ENCODE assay signal across 8 cellular contexts in the genomic region with DNA sequence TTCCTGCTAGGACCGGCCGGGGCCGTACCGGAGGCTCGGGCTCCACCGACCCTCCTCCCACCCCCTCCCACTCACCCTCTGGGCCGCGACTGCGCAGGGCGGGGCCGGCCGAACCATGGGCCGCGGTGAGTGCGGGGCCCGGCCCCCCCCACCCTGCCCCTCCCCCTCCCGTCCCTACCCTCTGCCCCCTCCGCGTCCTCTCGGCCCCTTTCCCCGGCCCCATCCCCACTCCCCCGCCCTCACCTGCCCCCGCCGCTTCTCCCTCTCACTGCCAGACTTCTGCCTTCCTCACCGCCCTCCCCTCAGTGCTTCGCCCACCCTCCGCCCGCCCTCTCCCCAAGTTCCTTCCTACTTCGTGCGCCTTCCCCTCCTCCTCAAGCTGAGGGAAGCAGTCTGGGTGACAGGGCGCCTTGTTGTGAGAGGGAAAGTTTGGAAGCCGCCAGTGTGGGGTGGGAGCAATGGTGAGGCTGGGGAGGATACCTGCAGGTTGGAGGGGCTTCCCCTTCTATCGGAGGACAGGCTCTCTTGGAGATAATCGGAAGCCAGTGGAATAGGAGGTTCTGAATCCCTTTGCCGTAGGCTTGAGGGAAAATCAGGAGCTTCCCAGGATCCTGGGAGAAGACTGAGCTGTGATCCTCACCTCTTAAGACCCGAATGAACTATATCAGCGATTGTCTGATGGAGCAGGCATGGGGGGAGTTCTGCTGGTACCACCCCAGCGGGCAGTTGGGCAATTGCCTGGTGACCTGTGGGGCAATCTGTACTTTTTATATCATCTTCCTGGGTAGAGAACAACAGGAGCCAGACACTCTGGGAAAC. TPM values are rescaled to one million over a fixed set of nuclear protein-coding genes. Genes with fewer than 3 reads are reported as not detected.
A peak's percentile ranks its signal among the peaks of the same experiment; 100 is the strongest.
DNase-seq lines count a peak whose midpoint lies in the region; ATAC-seq, FAIRE-seq and TF ChIP-seq lines count a peak whose summit lies in the region.

No MANE protein-coding gene starts in this region.

- peak overlapping the region; percentile 74 for H3K27ac ChIP-seq in neural cell (ENCODE audit: low read length)

- no peaks in the 10 kb centered on the region for H3K9me2 ChIP-seq in neural cell (ENCODE audit: insufficient read depth, low read length)

- DNase-seq in GM18507 (ENCODE audit: extremely low spot score, insufficient read length, low read depth) (no peak), NCI-H82 (lab: John Stamatoyannopoulos, UW) (peak; percentile 86), fibroblast of villous mesenchyme (ENCODE audit: low read depth) (peak; percentile 79), NCI-H1930 (lab: John Stamatoyannopoulos, UW) (no peak), mesenteric fat pad (ENCODE audit: low spot score) (no peak)

- H3K36me3 ChIP-seq in neural cell (ENCODE audit: insufficient read depth, low read length) = no peaks in the 10 kb centered on the region

- H3K4me3 ChIP-seq in fibroblast of villous mesenchyme (ENCODE audit: low read depth, low read length) (peak overlapping the region; percentile 87), neural cell (ENCODE audit: low read length) (peak overlapping the region; percentile 86)

- H3K9me3 Mint-ChIP-seq in activated T-helper 17 cell treated with anti-CD3 and anti-CD28 coated beads, Interleukin-2, amount 50 U/mL, for 72 hours = no peaks in the 10 kb centered on the region

- H4K20me1 ChIP-seq in neural cell (ENCODE audit: insufficient read depth) = no peaks in the 10 kb centered on the region

- H3K9me3 ChIP-seq in neural cell (ENCODE audit: low read length) = no peaks in the 10 kb centered on the region

- H3K9ac ChIP-seq in neural cell (ENCODE audit: low read length) = peak overlapping the region; percentile 84

- peak overlapping the region; percentile 91 for H3K4me3 Mint-ChIP-seq in activated T-helper 17 cell treated with anti-CD3 and anti-CD28 coated beads, Interleukin-2, amount 50 U/mL, for 72 hours

- peaks cover 4% of the 10 kb centered on the region for H3F3A ChIP-seq in neural cell (ENCODE audit: insufficient read depth, low read length, poor library complexity, severe bottlenecking)

- H3K27me3 Mint-ChIP-seq in activated T-helper 17 cell treated with anti-CD3 and anti-CD28 coated beads, Interleukin-2, amount 50 U/mL, for 72 hours = no peaks in the 10 kb centered on the region

- no peaks in the 10 kb centered on the region for H3K27me3 ChIP-seq in neural cell (ENCODE audit: insufficient read depth, low read depth, low read length)

- H3K36me3 Mint-ChIP-seq in activated T-helper 17 cell treated with anti-CD3 and anti-CD28 coated beads, Interleukin-2, amount 50 U/mL, for 72 hours (ENCODE audit: low read depth) = peaks cover 91% of the 10 kb centered on the region

- peak; percentile 8 for TF ChIP-seq CTCF in fibroblast of villous mesenchyme (IDR thresholded peaks at IDR 0.05; ENCODE audit: insufficient read depth, low read depth, low read length)
- TF ChIP-seq CTCF in neural cell (IDR thresholded peaks at IDR 0.05; ENCODE audit: poor library complexity, severe bottlenecking) = no peak

- no peak for TF ChIP-seq RAD21 in neural cell (conservative IDR thresholded peaks at IDR 0.05)

- peak overlapping the region; percentile 86 for H3K27ac Mint-ChIP-seq in activated T-helper 17 cell treated with anti-CD3 and anti-CD28 coated beads, Interleukin-2, amount 50 U/mL, for 72 hours

- H3K4me2 ChIP-seq in neural cell (ENCODE audit: low read length) = peak overlapping the region; percentile 94

- no peak for ATAC-seq in activated T-helper 17 cell treated with anti-CD3 and anti-CD28 coated beads, Interleukin-2, amount 50 U/mL, for 72 hours (replicated peaks)
- no peak for ATAC-seq in HG03457 (IDR thresholded peaks at IDR 0.05; ENCODE audit: unreplicated experiment)

- H3K4me1 Mint-ChIP-seq in activated T-helper 17 cell treated with anti-CD3 and anti-CD28 coated beads, Interleukin-2, amount 50 U/mL, for 72 hours = peaks cover 30% of the 10 kb centered on the region

- FAIRE-seq in GM18507 (lab: Jason Lieb, UNC) = peak; percentile 61

- no peak overlapping the region for H2AFZ ChIP-seq in neural cell (ENCODE audit: low read depth, low read length)

- H3K79me2 ChIP-seq in neural cell (replicated peaks; ENCODE audit: insufficient read depth, low read length) = peaks cover 34% of the 10 kb centered on the region

- TF ChIP-seq EP300 in neural cell (conservative IDR thresholded peaks at IDR 0.05; ENCODE audit: poor library complexity, severe bottlenecking) = no peak

TF ChIP-seq in neural cell, 6 proteins besides CTCF, POLR2A, EP300 and RAD21:
- TF ChIP-seq EZH2 (IDR thresholded peaks at IDR 0.05; ENCODE audit: borderline replicate concordance, insufficient read depth, low read length, poor library complexity, severe bottlenecking) = no peak
- TF ChIP-seq SMC3 (conservative IDR thresholded peaks at IDR 0.05; ENCODE audit: poor library complexity) = peak; percentile 19
- no peak for TF ChIP-seq REST (IDR thresholded peaks at IDR 0.05; ENCODE audit: borderline replicate concordance)
- TF ChIP-seq TAF1 (IDR thresholded peaks at IDR 0.05; ENCODE audit: low read depth) = no peak
TF ChIP-seq in neural cell: peak in this region for 1.

RNA-seq across cellular contexts. Expression of gene MBD6, which starts 0.5 kb away (rescaled TPM):
- 10 to 100 TPM; 78.8 to 83.1 TPM for total RNA-seq in activated T-helper 17 cell treated with anti-CD3 and anti-CD28 coated beads, Interleukin-2, amount 50 U/mL, for 72 hours
- 4.8 and 6.9 TPM in 2 replicates for total RNA-seq in fibroblast of villous mesenchyme
- polyA plus RNA-seq in neural cell = 2.1 and 6.2 TPM in 2 replicates
- polyA minus RNA-seq in neural cell = 1.9 and 8.6 TPM in 2 replicates
- 66.0 TPM for total RNA-seq in mesenteric fat pad

RNA-seq across cellular contexts. Expression of gene DDIT3, which starts 2.8 kb away (rescaled TPM):
- total RNA-seq in activated T-helper 17 cell treated with anti-CD3 and anti-CD28 coated beads, Interleukin-2, amount 50 U/mL, for 72 hours = 10 to 100 TPM; 14.2 to 25.3 TPM
- total RNA-seq in fibroblast of villous mesenchyme (18.1 and 56.7 TPM in 2 replicates), mesenteric fat pad (32.2 TPM)
- polyA plus RNA-seq in neural cell = 24.0 and 25.8 TPM in 2 replicates
- polyA minus RNA-seq in neural cell = 11.8 and 13.6 TPM in 2 replicates

RNA-seq across cellular contexts. Expression of gene DCTN2, which starts 23.9 kb away (rescaled TPM):
- 10 to 100 TPM; 78.5 to 96.4 TPM for total RNA-seq in activated T-helper 17 cell treated with anti-CD3 and anti-CD28 coated beads, Interleukin-2, amount 50 U/mL, for 72 hours
- 111 and 120 TPM in 2 replicates for total RNA-seq in fibroblast of villous mesenchyme
- polyA plus RNA-seq in neural cell = 351 and 369 TPM in 2 replicates
- polyA minus RNA-seq in neural cell = 131 and 162 TPM in 2 replicates
- total RNA-seq in mesenteric fat pad = 106 TPM

RNA-seq across cellular contexts. Expression of gene KIF5A, which starts 26.7 kb away (rescaled TPM):
- total RNA-seq in activated T-helper 17 cell treated with anti-CD3 and anti-CD28 coated beads, Interleukin-2, amount 50 U/mL, for 72 hours = 1 to 10 TPM; 2.0 to 3.0 TPM
- 0.86 and 1.3 TPM in 2 replicates for total RNA-seq in fibroblast of villous mesenchyme
- 58.8 and 67.5 TPM in 2 replicates for polyA plus RNA-seq in neural cell
- polyA minus RNA-seq in neural cell = 80.1 and 98.9 TPM in 2 replicates
- not detected for total RNA-seq in mesenteric fat pad

RNA-seq across cellular contexts. Expression of gene MARS1, which starts 35.2 kb away (rescaled TPM):
- 100 to 1,000 TPM; 130 to 243 TPM for total RNA-seq in activated T-helper 17 cell treated with anti-CD3 and anti-CD28 coated beads, Interleukin-2, amount 50 U/mL, for 72 hours
- total RNA-seq in fibroblast of villous mesenchyme (158 and 244 TPM in 2 replicates), mesenteric fat pad (145 TPM)
- 312 and 321 TPM in 2 replicates for polyA plus RNA-seq in neural cell
- polyA minus RNA-seq in neural cell = 115 and 122 TPM in 2 replicates

Comparison
In these comparisons a context has a peak if more than half of its experiments do, and no peak if none do; other contexts are left out.
1. DNase-seq: peak in NCI-H82 (single experiment) and fibroblast of villous mesenchyme (single experiment); none in GM18507 (single experiment), NCI-H1930 (0 of 2) and mesenteric fat pad (single experiment).